Comparison of ENCODE assay signal across 8 cellular contexts in genomic region chr4:104490770-104491395, GRCh38. TPM values are rescaled to one million over a fixed set of nuclear protein-coding genes. Genes with fewer than 3 reads are reported as not detected.
DNase-seq lines count a peak whose midpoint lies in the region; ATAC-seq and TF ChIP-seq lines count a peak whose summit lies in the region.

No MANE protein-coding gene starts in this region.

- no peak overlapping the region for H3K27ac ChIP-seq in CD4-positive, alpha-beta T cell (ENCODE audit: low read depth, low read length)
- peak overlapping the region; percentile 86 for H3K27ac ChIP-seq in substantia nigra (ENCODE audit: low read depth, low read length, poor library complexity, severe bottlenecking)

- peak; percentile 70 for ATAC-seq in CD4-positive, alpha-beta T cell (ENCODE audit: poor library complexity)
- ATAC-seq in GM19467 (IDR thresholded peaks at IDR 0.05; ENCODE audit: unreplicated experiment) = peak; percentile 34
- peak; percentile 30 for ATAC-seq in HG03571 (IDR thresholded peaks at IDR 0.05; ENCODE audit: unreplicated experiment)

- no peaks in the 10 kb centered on the region for H3K9me3 ChIP-seq in CD4-positive, alpha-beta T cell (ENCODE audit: control insufficient read depth, low read length)

- H3K36me3 Mint-ChIP-seq in CD4-positive, alpha-beta T cell (ENCODE audit: low read depth) = no peaks in the 10 kb centered on the region

- POLR2A ChIA-PET in CD4-positive, alpha-beta T cell (lab: Charles Lee) = no interaction called here

- H3K27ac Mint-ChIP-seq in CD4-positive, alpha-beta T cell = no peak overlapping the region

- TF ChIP-seq CTCF in CD4-positive, alpha-beta T cell (IDR thresholded peaks at IDR 0.05) = no peak

- intact Hi-C loops in CD4-positive, alpha-beta T cell (cut with DNase I, micrococcal nuclease) = no loop called here

- H3K9me3 Mint-ChIP-seq in CD4-positive, alpha-beta T cell = no peaks in the 10 kb centered on the region

- peaks cover 50% of the 10 kb centered on the region for H3K4me1 Mint-ChIP-seq in CD4-positive, alpha-beta T cell (ENCODE audit: low read depth)

- H3K4me3 Mint-ChIP-seq in CD4-positive, alpha-beta T cell = peak overlapping the region; percentile 87

- CTCF ChIA-PET in CD4-positive, alpha-beta T cell (lab: Charles Lee) = no interaction called here

- peak; percentile 9 to 48 (median 30) for DNase-seq in CD4-positive, alpha-beta T cell
- DNase-seq in NCI-H82 treated with DMSO at 0.1 percent for 48 hours (lab: John Stamatoyannopoulos, UW; ENCODE audit: unreplicated experiment) (peak; percentile 68), erythroblast (lab: John Stamatoyannopoulos, UW) (peak; percentile 19 to 22), mucosa of gallbladder (ENCODE audit: low spot score) (peak; percentile 51), substantia nigra (lab: John Stamatoyannopoulos, UW) (peak in 48 of 49 donors; percentile 11 to 90 (median 65))
- peak; percentile 67 for DNase-seq in activated CD8-positive, alpha-beta memory T cell treated with anti-CD3 and anti-CD28 coated beads, Interleukin-2, amount 50 U/mL, for 48 hours

- H3K27me3 Mint-ChIP-seq in CD4-positive, alpha-beta T cell = peaks cover 80% of the 10 kb centered on the region

- TF ChIP-seq POLR2A in erythroblast (IDR thresholded peaks at IDR 0.05; ENCODE audit: low read length) = no peak

- peaks cover 60% of the 10 kb centered on the region for H3K27me3 ChIP-seq in CD4-positive, alpha-beta T cell (ENCODE audit: control insufficient read depth, insufficient read depth, low read length)

RNA-seq across cellular contexts. Expression of gene CXXC4, which starts 3.8 kb away (rescaled TPM):
- not detected for total RNA-seq in CD4-positive, alpha-beta T cell
- 0.83 TPM for total RNA-seq in mucosa of gallbladder
